ENCODE assay signal across 21 cellular contexts in the genomic region with DNA sequence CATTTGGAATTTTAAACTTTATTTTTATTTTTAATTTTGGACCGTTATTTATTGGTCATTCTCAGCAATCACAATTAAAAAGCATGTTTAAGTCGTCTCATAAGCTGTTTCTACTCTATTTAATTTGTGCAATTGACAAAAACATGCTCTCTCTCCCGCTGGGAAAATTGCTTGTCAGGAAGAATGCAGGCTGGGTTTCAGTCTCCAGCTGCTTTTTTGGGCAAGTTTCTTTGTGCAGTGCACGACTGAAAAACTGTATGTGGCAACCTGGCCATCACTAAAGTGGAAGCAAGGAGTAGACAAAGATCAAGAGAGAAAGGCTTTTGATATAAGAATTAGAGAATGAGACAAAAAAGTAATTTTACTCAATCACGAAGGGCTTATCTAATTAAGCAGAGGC.
"Had no signal": no experiment of that assay in that cellular context is flagged by ENCODE, and none has a peak within 500 bp of the region (broad histone marks: within the 10 kb centered on the region; RNA-seq: fewer than 3 reads in every experiment).

No MANE protein-coding gene starts in this region.

- H3K27ac Mint-ChIP-seq: activated B cell treated with CpG ODN at 0.5 μM for 24 hours; activated CD4-positive, alpha-beta memory T cell treated with anti-CD3 and anti-CD28 coated beads, Interleukin-2, amount 10 ng/mL, durations not matched to agents 7 days and 5 days; activated CD8-positive, alpha-beta memory T cell treated with anti-CD3 and anti-CD28 coated beads, Interleukin-2, amount 10 ng/mL, durations not matched to agents 7 days and 5 days; activated naive CD8-positive, alpha-beta T cell treated with anti-CD3 and anti-CD28 coated beads for 36 hours; activated T-helper 17 cell treated with anti-CD3 and anti-CD28 coated beads, Interleukin-2, amount 50 U/mL, for 72 hours; natural killer cell treated with Interleukin-12 subunit alpha and Interleukin-12 subunit beta and Interleukin-15 and Interleukin-18, amount 100 ng/mL, for 72 hours had no signal

- H3K4me3 Mint-ChIP-seq: activated B cell treated with CpG ODN at 0.5 μM for 24 hours; activated CD4-positive, alpha-beta memory T cell treated with anti-CD3 and anti-CD28 coated beads, Interleukin-2, amount 10 ng/mL, durations not matched to agents 7 days and 5 days; activated CD8-positive, alpha-beta memory T cell treated with anti-CD3 and anti-CD28 coated beads, Interleukin-2, amount 10 ng/mL, durations not matched to agents 7 days and 5 days; activated naive CD8-positive, alpha-beta T cell treated with anti-CD3 and anti-CD28 coated beads for 36 hours; activated T-helper 17 cell treated with anti-CD3 and anti-CD28 coated beads, Interleukin-2, amount 50 U/mL, for 72 hours; natural killer cell treated with Interleukin-12 subunit alpha and Interleukin-12 subunit beta and Interleukin-15 and Interleukin-18, amount 100 ng/mL, for 72 hours had no signal

- H3K4me3 ChIP-seq: lower lobe of right lung, transverse colon, uterus had no signal

- H3K36me3 ChIP-seq: lower lobe of right lung, transverse colon, uterus had no signal

- H3K27me3 ChIP-seq: transverse colon, uterus had no signal

- H3K9me3 Mint-ChIP-seq: natural killer cell treated with Interleukin-12 subunit alpha and Interleukin-12 subunit beta and Interleukin-15 and Interleukin-18, amount 100 ng/mL, for 72 hours had no signal

- H3K4me1 Mint-ChIP-seq: activated B cell treated with CpG ODN at 0.5 μM for 24 hours; activated CD4-positive, alpha-beta memory T cell treated with anti-CD3 and anti-CD28 coated beads, Interleukin-2, amount 10 ng/mL, durations not matched to agents 7 days and 5 days; activated CD8-positive, alpha-beta memory T cell treated with anti-CD3 and anti-CD28 coated beads, Interleukin-2, amount 10 ng/mL, durations not matched to agents 7 days and 5 days; activated naive CD8-positive, alpha-beta T cell treated with anti-CD3 and anti-CD28 coated beads for 36 hours; activated T-helper 17 cell treated with anti-CD3 and anti-CD28 coated beads, Interleukin-2, amount 50 U/mL, for 72 hours had no signal

- H3K27me3 Mint-ChIP-seq: activated B cell treated with CpG ODN at 0.5 μM for 24 hours; activated CD4-positive, alpha-beta memory T cell treated with anti-CD3 and anti-CD28 coated beads, Interleukin-2, amount 10 ng/mL, durations not matched to agents 7 days and 5 days; activated CD8-positive, alpha-beta memory T cell treated with anti-CD3 and anti-CD28 coated beads, Interleukin-2, amount 10 ng/mL, durations not matched to agents 7 days and 5 days; activated naive CD8-positive, alpha-beta T cell treated with anti-CD3 and anti-CD28 coated beads for 36 hours; activated T-helper 17 cell treated with anti-CD3 and anti-CD28 coated beads, Interleukin-2, amount 50 U/mL, for 72 hours; natural killer cell treated with Interleukin-12 subunit alpha and Interleukin-12 subunit beta and Interleukin-15 and Interleukin-18, amount 100 ng/mL, for 72 hours had no signal

- ATAC-seq: activated CD8-positive, alpha-beta memory T cell treated with anti-CD3 and anti-CD28 coated beads, Interleukin-2, amount 10 ng/mL, durations not matched to agents 7 days and 5 days; activated T-helper 17 cell treated with anti-CD3 and anti-CD28 coated beads, Interleukin-2, amount 50 U/mL, for 72 hours; lower lobe of right lung; natural killer cell treated with Interleukin-12 subunit alpha and Interleukin-12 subunit beta and Interleukin-15 and Interleukin-18, amount 100 ng/mL, for 72 hours; stimulated activated naive CD8-positive, alpha-beta T cell treated with anti-CD3 and anti-CD28 coated beads, Interleukin-15, Interleukin-2, amounts not matched to agents 100 U/mL and 50 U/mL, for 24 hours had no signal

- H3K9me3 ChIP-seq: lower lobe of right lung, transverse colon, uterus had no signal

- H3K36me3 Mint-ChIP-seq: activated CD8-positive, alpha-beta memory T cell treated with anti-CD3 and anti-CD28 coated beads, Interleukin-2, amount 10 ng/mL, durations not matched to agents 7 days and 5 days; activated naive CD8-positive, alpha-beta T cell treated with anti-CD3 and anti-CD28 coated beads for 36 hours; natural killer cell treated with Interleukin-12 subunit alpha and Interleukin-12 subunit beta and Interleukin-15 and Interleukin-18, amount 100 ng/mL, for 72 hours had no signal

- DNase-seq: activated B cell treated with CpG ODN at 0.5 μM for 24 hours; activated CD4-positive, alpha-beta memory T cell treated with anti-CD3 and anti-CD28 coated beads, Interleukin-2, amount 10 ng/mL, durations not matched to agents 7 days and 5 days; activated CD4-positive, alpha-beta T cell treated with anti-CD3 and anti-CD28 coated beads for 4 hours; activated CD8-positive, alpha-beta memory T cell treated with anti-CD3 and anti-CD28 coated beads, Interleukin-2, amount 10 ng/mL, durations not matched to agents 7 days and 5 days; activated naive CD4-positive, alpha-beta T cell; activated naive CD8-positive, alpha-beta T cell treated with anti-CD3 and anti-CD28 coated beads for 36 hours; activated T-cell treated with anti-CD3 and anti-CD28 coated beads, Interleukin-2, amount 50 U/mL, for 1 hour; amniotic stem cell; caudate nucleus; foreskin fibroblast; glutamatergic neuron; hypothalamus; lower lobe of right lung; nucleus accumbens; posterior cingulate gyrus; stimulated activated naive CD8-positive, alpha-beta T cell treated with anti-CD3 and anti-CD28 coated beads, Interleukin-15, Interleukin-2, amounts not matched to agents 100 U/mL and 50 U/mL, for 24 hours; substantia nigra; transverse colon; uterus had no signal

- H3K27ac ChIP-seq: lower lobe of right lung, transverse colon, uterus had no signal

- H3K4me1 ChIP-seq: lower lobe of right lung, transverse colon, uterus had no signal
